ENCODE assay signal across 8 cellular contexts in genomic region chr3:129027544-129027880, GRCh38. TPM values are rescaled to one million over a fixed set of nuclear protein-coding genes. Genes with fewer than 3 reads are reported as not detected.
A peak's percentile ranks its signal among the peaks of the same experiment; 100 is the strongest.
DNase-seq lines count a peak whose midpoint lies in the region; ATAC-seq and TF ChIP-seq lines count a peak whose summit lies in the region.

No MANE protein-coding gene starts in this region.

- H3K4me1 ChIP-seq in DOHH2 (ENCODE audit: control insufficient read depth, low read length): peaks cover 14% of the 10 kb centered on the region
- H3K4me1 ChIP-seq in OCI-LY1 (ENCODE audit: insufficient read depth, low read length, severe bottlenecking): peaks cover 15% of the 10 kb centered on the region
- peaks cover 9 to 47% (median 18%) of the 10 kb centered on the region in 3 donors for H3K4me1 ChIP-seq in esophagus squamous epithelium
- peaks cover 17 to 20% of the 10 kb centered on the region in 2 donors for H3K4me1 ChIP-seq in gastrocnemius medialis

- intact Hi-C loops in esophagus squamous epithelium (cut with DNase I): no loop called here
- intact Hi-C loops in gastrocnemius medialis (cut with DNase I; ENCODE audit: low total_unique reads): no loop called here

- TF ChIP-seq CTCF in DOHH2 (IDR thresholded peaks at IDR 0.05; ENCODE audit: low read depth, low read length, poor library complexity, severe bottlenecking): no peak
- no peak for TF ChIP-seq CTCF in OCI-LY1 (IDR thresholded peaks at IDR 0.05; ENCODE audit: low read length)
- no peak for TF ChIP-seq CTCF in esophagus squamous epithelium (IDR thresholded peaks at IDR 0.05)
- peak in 1 of 5 experiments; percentile 5 for TF ChIP-seq CTCF in gastrocnemius medialis (IDR thresholded peaks at IDR 0.05 in 4 of 5, conservative IDR thresholded peaks at IDR 0.05 in 1 of 5)

- in situ Hi-C loops in gastrocnemius medialis (cut with MboI; ENCODE audit: low sequenced_read_pairs in 4 of 4): no loop called here

- no peak for ATAC-seq in gastrocnemius medialis

- H2AFZ ChIP-seq in OCI-LY1 (ENCODE audit: low read length): peak overlapping the region; percentile 93

- H3K36me3 ChIP-seq in DOHH2 (ENCODE audit: control insufficient read depth, low read length) (no peaks in the 10 kb centered on the region), OCI-LY1 (ENCODE audit: insufficient read depth, low read length) (no peaks in the 10 kb centered on the region; the same call in 1 of the 2 replicates), esophagus squamous epithelium (peaks cover 0 to under 1% (median 0%) of the 10 kb centered on the region in 3 donors), gastrocnemius medialis (no peaks in the 10 kb centered on the region)

- H3K9ac ChIP-seq in OCI-LY1 (ENCODE audit: low read length): peak overlapping the region; percentile 65

- H3K9me3 ChIP-seq in DOHH2 (ENCODE audit: control insufficient read depth, insufficient read depth, low read length) (no peaks in the 10 kb centered on the region), OCI-LY1 (ENCODE audit: low read length) (no peaks in the 10 kb centered on the region), esophagus squamous epithelium (no peaks in the 10 kb centered on the region), gastrocnemius medialis (no peaks in the 10 kb centered on the region)

- no peaks in the 10 kb centered on the region for H3F3A ChIP-seq in DOHH2 (ENCODE audit: control insufficient read depth, insufficient read depth)
- no peaks in the 10 kb centered on the region for H3F3A ChIP-seq in OCI-LY1 (ENCODE audit: insufficient read depth, low read length)

- TF ChIP-seq POLR2A in esophagus squamous epithelium (IDR thresholded peaks at IDR 0.05): no peak
- TF ChIP-seq POLR2A in gastrocnemius medialis (IDR thresholded peaks at IDR 0.05): no peak

- H3K4me2 ChIP-seq in DOHH2 (ENCODE audit: low read length) (peak overlapping the region; percentile 67), OCI-LY1 (ENCODE audit: low read length) (peak overlapping the region; percentile 67)

- DNase-seq in esophagus squamous epithelium (lab: John Stamatoyannopoulos, UW): no peak
- DNase-seq in gastrocnemius medialis: no peak
- no peak for DNase-seq in NCI-H1694 (lab: John Stamatoyannopoulos, UW)
- no peak for DNase-seq in activated CD8-positive, alpha-beta memory T cell treated with anti-CD3 and anti-CD28 coated beads, Interleukin-2, amount 50 U/mL, for 48 hours
- DNase-seq in SKM-1 (lab: John Stamatoyannopoulos, UW; ENCODE audit: unreplicated experiment): no peak
- no peak for DNase-seq in NOMO-1 (lab: John Stamatoyannopoulos, UW; ENCODE audit: unreplicated experiment in 2 of 2)

- H3K9me2 ChIP-seq in DOHH2 (replicated peaks; ENCODE audit: control insufficient read depth, low read length) (no peaks in the 10 kb centered on the region), OCI-LY1 (ENCODE audit: low read depth, low read length) (no peaks in the 10 kb centered on the region)

- H3K79me2 ChIP-seq in DOHH2 (ENCODE audit: control insufficient read depth, low read length): no peaks in the 10 kb centered on the region
- H3K79me2 ChIP-seq in OCI-LY1 (ENCODE audit: insufficient read depth, low read length): no peaks in the 10 kb centered on the region

- H3K27me3 ChIP-seq in DOHH2 (ENCODE audit: control insufficient read depth, low read length) (no peaks in the 10 kb centered on the region), OCI-LY1 (ENCODE audit: insufficient read depth, low read length) (no peaks in the 10 kb centered on the region), esophagus squamous epithelium (no peaks in the 10 kb centered on the region), gastrocnemius medialis (no peaks in the 10 kb centered on the region)

- WGBS in esophagus squamous epithelium, 2 donors: 80 to 100% methylated on average over 8 to 10 of the region's 15 CpGs

- H4K20me1 ChIP-seq in DOHH2 (ENCODE audit: control insufficient read depth, insufficient read depth, low read depth, low read length) (no peaks in the 10 kb centered on the region), OCI-LY1 (ENCODE audit: insufficient read depth, low read length) (no peaks in the 10 kb centered on the region)

- H3K4me3 ChIP-seq in DOHH2 (ENCODE audit: low read length): peak overlapping the region; percentile 78
- H3K4me3 ChIP-seq in OCI-LY1 (ENCODE audit: low read depth, low read length, poor library complexity, severe bottlenecking): peak overlapping the region; percentile 63
- H3K4me3 ChIP-seq in esophagus squamous epithelium: peak overlapping the region; percentile 28 to 72 (median 48)
- H3K4me3 ChIP-seq in gastrocnemius medialis: peak overlapping the region; percentile 44 to 67 (median 52)

- H3K27ac ChIP-seq in DOHH2 (ENCODE audit: low read depth, low read length) (no peak overlapping the region), OCI-LY1 (ENCODE audit: low read depth, low read length, poor library complexity, severe bottlenecking) (no peak overlapping the region), esophagus squamous epithelium (peak overlapping the region; percentile 30 to 72 (median 66)), gastrocnemius medialis (peak overlapping the region; percentile 52 to 72 (median 60))

RNA-seq across cellular contexts. Expression of gene EFCC1, which starts 26.4 kb away (rescaled TPM):
- 1 to 10 TPM in 1 of 4 donors, under 1 TPM in 3; 0.19 to 2.9 (median 0.48) TPM for total RNA-seq in esophagus squamous epithelium
- total RNA-seq in gastrocnemius medialis: 1 to 10 TPM in 1 of 4 donors, under 1 TPM in 3; 0.26 to 1.2 (median 0.45) TPM

RNA-seq across cellular contexts. Expression of gene GP9, which starts 33.1 kb away (rescaled TPM):
- total RNA-seq in esophagus squamous epithelium: not detected
- under 1 TPM in 1 of 4 donors, not detected in 3; 0.42 TPM for total RNA-seq in gastrocnemius medialis

RNA-seq across cellular contexts. Expression of gene CFAP92, which starts 33.6 kb away (rescaled TPM):
- total RNA-seq in esophagus squamous epithelium (1 to 10 TPM in 1 of 4 donors, under 1 TPM in 3; 0.40 to 1.4 (median 0.98) TPM), gastrocnemius medialis (under 1 TPM in 3 of 4 donors, not detected in 1; 0.07 to 0.34 (median 0.20) TPM)

Comparison
In these comparisons a context has a peak if more than half of its experiments do, and no peak if none do; other contexts are left out.
1. H3K27ac ChIP-seq: peak in esophagus squamous epithelium (4 of 4) and gastrocnemius medialis (4 of 4); none in DOHH2 (single experiment) and OCI-LY1 (single experiment).
2. Peak in every context shown above with its lines, with median percentiles within 50 percentile points of each other: H3K4me3 ChIP-seq.